ENCODE assay signal across 7 cellular contexts in the genomic region with DNA sequence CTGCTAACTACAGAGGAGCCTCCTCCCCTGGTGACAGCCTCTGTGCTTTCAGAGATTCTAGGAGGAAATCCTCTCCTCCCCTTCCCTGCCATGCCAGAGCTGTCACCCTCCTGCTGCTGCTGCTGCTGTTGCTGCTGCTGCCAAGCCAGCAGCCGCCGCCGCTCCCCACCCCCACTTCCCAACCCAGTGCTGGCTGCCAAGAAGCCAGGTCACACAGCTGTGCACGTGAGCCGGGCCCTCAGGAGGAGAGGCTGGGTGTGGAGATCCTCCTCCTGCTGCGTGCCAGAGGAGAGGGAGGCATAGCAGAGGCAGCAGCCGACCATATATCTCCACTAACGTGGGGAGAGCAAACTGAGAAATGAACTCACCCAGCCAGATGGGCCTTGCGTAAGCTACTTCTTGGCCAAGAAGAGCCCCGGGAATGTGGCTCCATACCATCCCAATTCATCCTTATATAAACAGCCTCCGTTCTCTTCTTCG. TPM values are rescaled to one million over a fixed set of nuclear protein-coding genes. Genes with fewer than 3 reads are reported as not detected.
DNase-seq lines count a peak whose midpoint lies in the region; ATAC-seq and TF ChIP-seq lines count a peak whose summit lies in the region.

No MANE protein-coding gene starts in this region.

- 39 to 54% methylated on average over 8 to 12 of the region's 12 CpGs for WGBS in testis, 2 donors

- TF ChIP-seq POLR2A in testis (IDR thresholded peaks at IDR 0.05) = no peak

- H3K27me3 ChIP-seq in left lung = no peaks in the 10 kb centered on the region
- no peaks in the 10 kb centered on the region for H3K27me3 ChIP-seq in testis

- peak; percentile 68 for ATAC-seq in left lung
- no peak for ATAC-seq in HG02678 (IDR thresholded peaks at IDR 0.05; ENCODE audit: unreplicated experiment)
- ATAC-seq in GM19397 (IDR thresholded peaks at IDR 0.05; ENCODE audit: unreplicated experiment) = no peak

- DNase-seq in NCI-H187 (lab: John Stamatoyannopoulos, UW) (peak; percentile 53 to 79), choroid plexus epithelial cell (ENCODE audit: low read depth) (peak; percentile 98), left lung (peak; percentile 92 to 93), testis (peak; percentile 95), GF-D8 (lab: John Stamatoyannopoulos, UW) (no peak)

- intact Hi-C loops in left lung (cut with DNase I) = no loop called here
- intact Hi-C loops in testis (cut with DNase I; ENCODE audit: low total_unique reads) = no loop called here

- H3K36me3 ChIP-seq in left lung = peaks cover 0 to 89% of the 10 kb centered on the region in 2 donors
- no peaks in the 10 kb centered on the region for H3K36me3 ChIP-seq in testis (ENCODE audit: low read depth, missing control alignments)

- H3K4me1 ChIP-seq in left lung (peaks cover 38 to 42% of the 10 kb centered on the region in 2 donors), testis (peaks cover 55% of the 10 kb centered on the region)

- H3K9me3 ChIP-seq in left lung = no peaks in the 10 kb centered on the region
- no peaks in the 10 kb centered on the region for H3K9me3 ChIP-seq in testis

- H3K4me3 ChIP-seq in choroid plexus epithelial cell (ENCODE audit: low read depth, low read length) (no peak overlapping the region), left lung (no peak overlapping the region), testis (no peak overlapping the region)

- H3K27ac ChIP-seq in left lung (peak overlapping the region; percentile 74 to 90), testis (peak overlapping the region; percentile 39 to 79)

- TF ChIP-seq CTCF in choroid plexus epithelial cell (conservative IDR thresholded peaks at IDR 0.05; ENCODE audit: low read depth, low read length) (no peak), left lung (IDR thresholded peaks at IDR 0.05) (no peak), testis (IDR thresholded peaks at IDR 0.05) (no peak)

RNA-seq across cellular contexts. Expression of a gene that starts 12.4 kb away (rescaled TPM):
- total RNA-seq in left lung (10 to 100 TPM; 32.7 to 42.3 TPM), testis (100 to 1,000 TPM; 109 to 124 TPM)
- 80.0 TPM for polyA plus RNA-seq in testis (ENCODE audit: insufficient read depth, low read depth, low replicate concordance)

RNA-seq across cellular contexts. Expression of a gene that starts 25.8 kb away (rescaled TPM):
- 1 to 10 TPM; 6.9 to 8.7 TPM for total RNA-seq in left lung
- total RNA-seq in testis = 10 to 100 TPM; 54.5 to 57.5 TPM
- polyA plus RNA-seq in testis (ENCODE audit: insufficient read depth, low read depth, low replicate concordance) = 62.9 TPM

RNA-seq across cellular contexts. Expression of a gene that starts 47.4 kb away (rescaled TPM):
- under 1 TPM; 0.35 to 0.89 TPM for total RNA-seq in left lung
- total RNA-seq in testis = 10 to 100 TPM; 19.2 to 22.7 TPM
- 59.2 TPM for polyA plus RNA-seq in testis (ENCODE audit: insufficient read depth, low read depth, low replicate concordance)

RNA-seq across cellular contexts. Expression of a gene that starts 54.8 kb away (rescaled TPM):
- total RNA-seq in left lung (10 to 100 TPM; 25.5 to 30.7 TPM), testis (10 to 100 TPM; 12.9 to 15.7 TPM)
- 10.4 TPM for polyA plus RNA-seq in testis (ENCODE audit: insufficient read depth, low read depth, low replicate concordance)

RNA-seq across cellular contexts. Expression of a gene that starts 58.0 kb away (rescaled TPM):
- total RNA-seq in left lung = 10 to 100 TPM; 19.6 to 23.4 TPM
- 10 to 100 TPM; 40.2 to 42.0 TPM for total RNA-seq in testis
- 41.4 TPM for polyA plus RNA-seq in testis (ENCODE audit: insufficient read depth, low read depth, low replicate concordance)

Comparison
In these comparisons a context has a peak if more than half of its experiments do, and no peak if none do; other contexts are left out.
1. RNA of a gene that starts 25.8 kb away (total RNA-seq): 54.5 to 57.5 TPM in testis; 6.9 to 8.7 TPM in left lung; every median in the first group is over 4 times any median in the second.
2. RNA of a gene that starts 47.4 kb away (total RNA-seq): 19.2 to 22.7 TPM in testis; 0.35 to 0.89 TPM in left lung; every median in the first group is over 10 times any median in the second.